ENCODE assay signal across 1 cellular context in genomic region chr14:54117924-54118323, GRCh38.
TF ChIP-seq lines count a peak whose summit lies in the region.

No MANE protein-coding gene starts in this region.

TF ChIP-seq in HCT116, 20 proteins besides CTCF, POLR2A, EP300 and RAD21 (continued from another document):
- TF ChIP-seq ZBTB33 (IDR thresholded peaks at IDR 0.05; ENCODE audit: extremely low read depth, insufficient replicate concordance, low read length) (no peak), SIN3A (IDR thresholded peaks at IDR 0.05; ENCODE audit: low read depth) (no peak), ZFX (IDR thresholded peaks at IDR 0.05) (no peak), ELF1 (IDR thresholded peaks at IDR 0.05; ENCODE audit: borderline replicate concordance, low read depth) (no peak), POLR2AphosphoS5 (IDR thresholded peaks at IDR 0.05; ENCODE audit: low read depth, low read length) (no peak)
